Comparison of ENCODE assay signal across 8 cellular contexts in genomic region chr7:134646425-134647305, GRCh38. TPM values are rescaled to one million over a fixed set of nuclear protein-coding genes. Genes with fewer than 3 reads are reported as not detected.
DNase-seq lines count a peak whose midpoint lies in the region; ATAC-seq and TF ChIP-seq lines count a peak whose summit lies in the region.

Gene BPGM (plus strand): TSS chr7:134646853. CDS start chr7:134661508, 14,655 bp downstream.

- no peaks in the 10 kb centered on the region for H3K27me3 ChIP-seq in ascending aorta
- no peaks in the 10 kb centered on the region for H3K27me3 ChIP-seq in right cardiac atrium (ENCODE audit: control insufficient read depth, insufficient read depth)
- no peaks in the 10 kb centered on the region for H3K27me3 ChIP-seq in vagina

- intact Hi-C loops in ascending aorta (cut with DNase I) = loop anchor here (1.0 to 2.0 kb wide), 4 partner anchors 32 to 864 kb away; partner anchors contain the start of genes CNOT4, CYREN and WDR91
- intact Hi-C loops in right cardiac atrium (cut with DNase I) = no loop called here
- intact Hi-C loops in vagina (cut with DNase I) = no loop called here

- ATAC-seq in GM18498 (IDR thresholded peaks at IDR 0.05; ENCODE audit: unreplicated experiment) (peak; percentile 99), HG02938 (IDR thresholded peaks at IDR 0.05; ENCODE audit: unreplicated experiment) (peak; percentile 98), right cardiac atrium (peak; percentile 100)

- WGBS in right cardiac atrium = under 1% methylated on average over 36 of the region's 36 CpGs

- H3K36me3 ChIP-seq in ascending aorta (no peaks in the 10 kb centered on the region), vagina (no peaks in the 10 kb centered on the region)

- peak within 1 kb of the TSS; percentile 74 to 84 for H3K27ac ChIP-seq in ascending aorta
- H3K27ac ChIP-seq in right cardiac atrium (ENCODE audit: low read length) = peak within 1 kb of the TSS; percentile 74
- H3K27ac ChIP-seq in vagina = peak within 1 kb of the TSS; percentile 72

- H3K4me3 ChIP-seq in ascending aorta = peak within 1 kb of the TSS; percentile 73 to 81
- peak within 1 kb of the TSS; percentile 98 for H3K4me3 ChIP-seq in right cardiac atrium (ENCODE audit: low read length)
- H3K4me3 ChIP-seq in vagina = peak within 1 kb of the TSS; percentile 63 to 69

- TF ChIP-seq POLR2A in vagina (IDR thresholded peaks at IDR 0.05) = peak; percentile 96 to 98

- H3K4me1 ChIP-seq in ascending aorta (peaks cover 2 to 6% of the 10 kb centered on the region in 2 donors), right cardiac atrium (ENCODE audit: control insufficient read depth, insufficient read depth, low read length) (peaks cover 2% of the 10 kb centered on the region), vagina (peaks cover 26% of the 10 kb centered on the region)

- peak; percentile 99 for DNase-seq in NCI-H1694 treated with DMSO at 0.1 percent for 48 hours (lab: John Stamatoyannopoulos, UW)
- DNase-seq in T-helper 2 cell = peak; percentile 82 to 100 (median 94)
- peak; percentile 96 to 99 for DNase-seq in ascending aorta (ENCODE audit: low spot score in 2 of 2)
- peak; percentile 95 to 98 (median 97) for DNase-seq in right cardiac atrium
- DNase-seq in pulmonary artery endothelial cell (ENCODE audit: low read depth, low spot score) = peak; percentile 100
- DNase-seq in vagina (ENCODE audit: extremely low spot score in 2 of 2) = peak; percentile 98 to 99

- H3K9me3 ChIP-seq in ascending aorta (no peaks in the 10 kb centered on the region), right cardiac atrium (ENCODE audit: control insufficient read depth, low read length) (no peaks in the 10 kb centered on the region), vagina (no peaks in the 10 kb centered on the region)

- TF ChIP-seq CTCF in ascending aorta (IDR thresholded peaks at IDR 0.05) = no peak
- no peak for TF ChIP-seq CTCF in vagina (IDR thresholded peaks at IDR 0.05)

RNA-seq across cellular contexts. Expression of gene BPGM, which starts in this region (rescaled TPM):
- total RNA-seq in ascending aorta (19.2 TPM), right cardiac atrium (10 to 100 TPM; 12.9 to 18.2 (median 14.3) TPM), pulmonary artery endothelial cell (33.1 and 33.9 TPM in 2 replicates), vagina (9.1 TPM)
- 16.7 TPM for polyA plus RNA-seq in right cardiac atrium

Comparison
In these comparisons a context has a peak if more than half of its experiments do, and no peak if none do; other contexts are left out.
1. Peak in every context shown above with its lines: DNase-seq, ATAC-seq, H3K4me3 ChIP-seq and H3K27ac ChIP-seq.